Comparison of ENCODE assay signal across 10 cellular contexts in genomic region chr11:36391062-36391461, GRCh38.
DNase-seq lines count a peak whose midpoint lies in the region; ATAC-seq and TF ChIP-seq lines count a peak whose summit lies in the region.
"Had no signal": no experiment of that assay in that cellular context is flagged by ENCODE, and none has a peak within 500 bp of the region (broad histone marks: within the 10 kb centered on the region; RNA-seq: fewer than 3 reads in every experiment).

No MANE protein-coding gene starts in this region.

- peaks cover 6% of the 10 kb centered on the region for H3K27me3 Mint-ChIP-seq in activated naive CD4-positive, alpha-beta T cell treated with anti-CD3 and anti-CD28 coated beads for 36 hours (ENCODE audit: low read depth)
- peaks cover 37% of the 10 kb centered on the region for H3K27me3 Mint-ChIP-seq in stimulated activated naive CD8-positive, alpha-beta T cell treated with anti-CD3 and anti-CD28 coated beads, Interleukin-15, amount 100 ng/mL, for 72 hours

- intact Hi-C loops in activated naive CD4-positive, alpha-beta T cell treated with anti-CD3 and anti-CD28 coated beads for 36 hours (cut with micrococcal nuclease) = loop anchor here (1.0 to 2.0 kb wide), 2 partner anchors 30 to 48 kb away; no protein-coding TSS in a partner anchor
- intact Hi-C loops in heart right ventricle (cut with DNase I) = no loop called here
- intact Hi-C loops in tibial artery (cut with DNase I; ENCODE audit: low total_unique reads) = no loop called here

- H3K4me1 Mint-ChIP-seq in activated naive CD4-positive, alpha-beta T cell treated with anti-CD3 and anti-CD28 coated beads for 36 hours (ENCODE audit: low read depth) = peaks cover 47% of the 10 kb centered on the region
- H3K4me1 Mint-ChIP-seq in stimulated activated naive CD8-positive, alpha-beta T cell treated with anti-CD3 and anti-CD28 coated beads, Interleukin-15, amount 100 ng/mL, for 72 hours = peaks cover 61% of the 10 kb centered on the region
- H3K4me1 Mint-ChIP-seq: nephron had no signal

- H3K36me3 ChIP-seq in heart right ventricle (peaks cover 0 to 30% (median 0%) of the 10 kb centered on the region in 9 donors), tibial artery (no peaks in the 10 kb centered on the region)

- WGBS in heart right ventricle, 2 donors = 44 to 96% methylated on average over 1 to 2 of the region's 2 CpGs

- DNase-seq in activated naive CD4-positive, alpha-beta T cell treated with anti-CD3 and anti-CD28 coated beads for 36 hours = peak; percentile 21
- DNase-seq in activated naive CD4-positive, alpha-beta T cell (lab: John Stamatoyannopoulos, UW) = no peak
- DNase-seq in SKM-1 treated with dmso at 0.1 percent for 144 hours (lab: John Stamatoyannopoulos, UW; ENCODE audit: unreplicated experiment) (peak; percentile 79), heart right ventricle (no peak), tibial artery (no peak), DMS153 (lab: John Stamatoyannopoulos, UW) (no peak), glomerular visceral epithelial cell (ENCODE audit: extremely low spot score) (no peak)
- no peak for DNase-seq in stimulated activated naive CD8-positive, alpha-beta T cell treated with anti-CD3 and anti-CD28 coated beads, Interleukin-15, amount 100 ng/mL, for 72 hours
- DNase-seq: NCI-H1436 had no signal

- no peak for TF ChIP-seq CTCF in heart right ventricle (IDR thresholded peaks at IDR 0.05)
- TF ChIP-seq CTCF in tibial artery (IDR thresholded peaks at IDR 0.05) = no peak

- CTCF ChIA-PET in activated naive CD4-positive, alpha-beta T cell treated with anti-CD3 and anti-CD28 coated beads for 36 hours (lab: Charles Lee) = interaction anchor here (0.7 kb wide), 1 partner anchor 51 kb away, joined by 3 read pairs; no protein-coding TSS in a partner anchor

- peaks cover 3% of the 10 kb centered on the region for H3K36me3 Mint-ChIP-seq in activated naive CD4-positive, alpha-beta T cell treated with anti-CD3 and anti-CD28 coated beads for 36 hours (ENCODE audit: low read depth)

- H3K4me1 ChIP-seq in heart right ventricle (peaks cover 0 to 73% (median 0%) of the 10 kb centered on the region in 9 donors), tibial artery (peaks cover 0 to 4% (median 0%) of the 10 kb centered on the region in 4 donors)

- H3K4me3 ChIP-seq in heart right ventricle (no peak overlapping the region), tibial artery (no peak overlapping the region)

- ATAC-seq in heart right ventricle = peak in 7 of 8 donors; percentile 52 to 74 (median 56)
- peak; percentile 47 for ATAC-seq in stimulated activated naive CD8-positive, alpha-beta T cell treated with anti-CD3 and anti-CD28 coated beads, Interleukin-15, amount 100 ng/mL, for 72 hours

- H3K9me3 ChIP-seq in heart right ventricle = no peaks in the 10 kb centered on the region
- H3K9me3 ChIP-seq in tibial artery = no peaks in the 10 kb centered on the region

- H3K27ac Mint-ChIP-seq in activated naive CD4-positive, alpha-beta T cell treated with anti-CD3 and anti-CD28 coated beads for 36 hours = peak overlapping the region; percentile 72
- H3K27ac Mint-ChIP-seq in stimulated activated naive CD8-positive, alpha-beta T cell treated with anti-CD3 and anti-CD28 coated beads, Interleukin-15, amount 100 ng/mL, for 72 hours = peak overlapping the region in 1 of 2 donors; percentile 64
- H3K27ac Mint-ChIP-seq: nephron had no signal

- H3K27me3 ChIP-seq in heart right ventricle (no peaks in the 10 kb centered on the region), tibial artery (no peaks in the 10 kb centered on the region)

- no peaks in the 10 kb centered on the region for H3K9me3 Mint-ChIP-seq in activated naive CD4-positive, alpha-beta T cell treated with anti-CD3 and anti-CD28 coated beads for 36 hours
- H3K9me3 Mint-ChIP-seq in stimulated activated naive CD8-positive, alpha-beta T cell treated with anti-CD3 and anti-CD28 coated beads, Interleukin-15, amount 100 ng/mL, for 72 hours = peaks cover 0 to 5% of the 10 kb centered on the region in 2 donors

- no peak overlapping the region for H3K4me3 Mint-ChIP-seq in activated naive CD4-positive, alpha-beta T cell treated with anti-CD3 and anti-CD28 coated beads for 36 hours
- H3K4me3 Mint-ChIP-seq in stimulated activated naive CD8-positive, alpha-beta T cell treated with anti-CD3 and anti-CD28 coated beads, Interleukin-15, amount 100 ng/mL, for 72 hours = no peak overlapping the region
- H3K4me3 Mint-ChIP-seq: nephron had no signal

- H3K27ac ChIP-seq in heart right ventricle (peak overlapping the region in 1 of 10 donors; percentile 60), tibial artery (no peak overlapping the region)

Comparison
In these comparisons a context has a peak if more than half of its experiments do, and no peak if none do; other contexts are left out.
1. DNase-seq: peak in activated naive CD4-positive, alpha-beta T cell treated with anti-CD3 and anti-CD28 coated beads for 36 hours (single experiment) and SKM-1 treated with dmso at 0.1 percent for 144 hours (single experiment); none in activated naive CD4-positive, alpha-beta T cell (0 of 4), heart right ventricle (0 of 2), stimulated activated naive CD8-positive, alpha-beta T cell treated with anti-CD3 and anti-CD28 coated beads, Interleukin-15, amount 100 ng/mL, for 72 hours (0 of 2), tibial artery (0 of 2), DMS153 (single experiment) and glomerular visceral epithelial cell (single experiment).